12 cellular contexts compared by ENCODE assay signal in the genomic region with DNA sequence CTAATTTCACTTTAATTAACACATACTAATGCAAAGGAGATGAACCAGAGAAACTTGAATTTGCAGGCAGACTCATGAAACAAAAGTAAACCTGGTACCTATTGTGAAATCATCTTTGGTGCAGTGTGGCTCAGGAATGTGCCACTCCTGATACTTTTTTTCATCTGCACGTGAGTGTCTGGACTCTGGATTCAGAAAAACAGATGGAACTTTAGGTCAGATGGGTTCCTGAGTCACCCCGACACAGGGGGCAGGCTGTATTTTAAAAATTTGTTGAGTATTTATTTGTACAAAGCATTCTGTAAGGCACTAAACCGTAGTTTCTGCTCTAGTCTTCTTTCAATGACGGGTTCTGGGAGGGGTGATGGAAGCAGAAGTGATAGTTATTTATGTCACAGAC. TPM values are rescaled to one million over a fixed set of nuclear protein-coding genes. Genes with fewer than 3 reads are reported as not detected.
DNase-seq lines count a peak whose midpoint lies in the region; ATAC-seq, FAIRE-seq and TF ChIP-seq lines count a peak whose summit lies in the region.
"Had no signal": no experiment of that assay in that cellular context is flagged by ENCODE, and none has a peak within 500 bp of the region (broad histone marks: within the 10 kb centered on the region; RNA-seq: fewer than 3 reads in every experiment).

No MANE protein-coding gene starts in this region.

- H3K4me2 ChIP-seq in keratinocyte (ENCODE audit: control insufficient read depth, extremely low read depth, insufficient read depth, low read depth, low read length): peak overlapping the region; percentile 88

- DNase-seq in SIG-M5 treated with dmso at 0.1 percent for 504 hours (lab: John Stamatoyannopoulos, UW; ENCODE audit: unreplicated experiment) (peak; percentile 38), SIG-M5 (lab: John Stamatoyannopoulos, UW) (no peak), amniotic epithelial cell (ENCODE audit: low read depth) (peak; percentile 83), keratinocyte (ENCODE audit: low read depth, low spot score) (peak; percentile 48), superior temporal gyrus (ENCODE audit: extremely low spot score) (peak; percentile 47), NCI-H187 (lab: John Stamatoyannopoulos, UW) (no peak)
- DNase-seq: activated CD4-positive, alpha-beta T cell treated with anti-CD3 and anti-CD28 coated beads for 4 hours; central memory CD4-positive, alpha-beta T cell; NK-92 treated with Interleukin-12 subunit alpha and Interleukin-12 subunit beta, amount 100 ng/mL, for 24 hours had no signal

- H3K4me1 ChIP-seq in keratinocyte (ENCODE audit: control insufficient read depth, extremely low read depth, insufficient read depth, low read length): peaks cover 35% of the 10 kb centered on the region

- peak overlapping the region; percentile 95 for H3K27ac ChIP-seq in keratinocyte (ENCODE audit: control insufficient read depth, insufficient read depth, low read length)

- no peaks in the 10 kb centered on the region for H3K9me1 ChIP-seq in keratinocyte (ENCODE audit: control insufficient read depth, extremely low read depth, insufficient read depth, low read length)

- H3K4me3 ChIP-seq in keratinocyte (ENCODE audit: control insufficient read depth in 2 of 3, extremely low read depth in 1 of 3, insufficient read depth in 2 of 3, low read depth in 1 of 3, low read length in 3 of 3): peak overlapping the region in 2 of 3 experiments; percentile 35 to 43

- dilution Hi-C loops in keratinocyte (cut with MboI; ENCODE audit: extremely low pct_ligation_motif_present, low sequenced_read_pairs): no loop called here

- no peak for TF ChIP-seq CTCF in keratinocyte (optimal IDR thresholded peaks at IDR 0.05 in 1 of 3, IDR thresholded peaks at IDR 0.05 in 1 of 3, conservative IDR thresholded peaks at IDR 0.05 in 1 of 3; ENCODE audit: extremely low read depth in 1 of 3, insufficient read depth in 2 of 3, low read length in 3 of 3)

- no peaks in the 10 kb centered on the region for H3K36me3 ChIP-seq in keratinocyte (ENCODE audit: control insufficient read depth in 2 of 2, extremely low read depth in 1 of 2, insufficient read depth in 2 of 2, low read length in 2 of 2)

- FAIRE-seq in keratinocyte (lab: Jason Lieb, UNC): peak; percentile 36
- FAIRE-seq: GM12891 had no signal

- no peaks in the 10 kb centered on the region for H3K27me3 ChIP-seq in keratinocyte (ENCODE audit: control insufficient read depth, extremely low read depth, insufficient read depth, low read length)

- H2AFZ ChIP-seq in keratinocyte (ENCODE audit: control insufficient read depth, low read length): peak overlapping the region; percentile 32

- no peaks in the 10 kb centered on the region for H3K9me3 ChIP-seq in keratinocyte (ENCODE audit: control insufficient read depth, low read depth, low read length)

- peak overlapping the region; percentile 75 for H3K9ac ChIP-seq in keratinocyte (ENCODE audit: control insufficient read depth, extremely low read depth, insufficient read depth, low read length)

- H4K20me1 ChIP-seq in keratinocyte (ENCODE audit: control insufficient read depth, extremely low read depth, insufficient read depth, low read length): no peaks in the 10 kb centered on the region

- ATAC-seq in HG03196 (IDR thresholded peaks at IDR 0.05; ENCODE audit: unreplicated experiment) (no peak), GM21576 (IDR thresholded peaks at IDR 0.05; ENCODE audit: unreplicated experiment) (no peak)

- H3K79me2 ChIP-seq in keratinocyte (ENCODE audit: control insufficient read depth, insufficient read depth, low read length): no peaks in the 10 kb centered on the region

RNA-seq across cellular contexts. Expression of a gene that starts 52.2 kb away (rescaled TPM):
- polyA plus RNA-seq in keratinocyte: 23.4 to 34.0 TPM (median 27.5 TPM) in 3 replicates
- polyA plus RNA-seq in keratinocyte (2011; ENCODE audit: low read depth): 121 TPM
- 15.0 and 23.7 TPM in 2 replicates for polyA plus RNA-seq in keratinocyte (2011; cell fraction: cytosol; rRNA removed)
- 42.1 and 71.4 TPM in 2 replicates for polyA plus RNA-seq in keratinocyte (2011; cell fraction: nucleus; rRNA removed)
- 18.8 and 48.0 TPM in 2 replicates for polyA plus RNA-seq in keratinocyte (2012; ENCODE audit: low replicate concordance)
- polyA minus RNA-seq in keratinocyte: 4.0 to 73.2 TPM (median 34.1 TPM) in 3 replicates
- 20.7 TPM for polyA minus RNA-seq in keratinocyte (2011; cell fraction: cytosol; rRNA and poly(A)+ RNA removed)
- polyA minus RNA-seq in keratinocyte (2011; cell fraction: nucleus; rRNA and poly(A)+ RNA removed): 37.4 and 81.0 TPM in 2 replicates

Comparison
In these comparisons a context has a peak if more than half of its experiments do, and no peak if none do; other contexts are left out.
1. DNase-seq: peak in SIG-M5 treated with dmso at 0.1 percent for 504 hours (single experiment), amniotic epithelial cell (single experiment), keratinocyte (single experiment) and superior temporal gyrus (single experiment); none in SIG-M5 (single experiment) and NCI-H187 (0 of 2).